21 cellular contexts compared by ENCODE assay signal in genomic region chr2:136703214-136703613, GRCh38.
"Had no signal": no experiment of that assay in that cellular context is flagged by ENCODE, and none has a peak within 500 bp of the region (broad histone marks: within the 10 kb centered on the region; RNA-seq: fewer than 3 reads in every experiment).

No MANE protein-coding gene starts in this region.

- ATAC-seq: K562 had no signal

- H3K4me3 Mint-ChIP-seq: IgD-negative memory B cell had no signal

- H3K9me3 ChIP-seq: SK-N-SH had no signal

- H3K4me2 ChIP-seq: KMS-11, SK-N-SH had no signal

- H3K27ac ChIP-seq: KMS-11 had no signal

- H3K4me1 Mint-ChIP-seq: IgD-negative memory B cell had no signal

- DNase-seq: Kasumi-1, MM.1S, NCI-H1092 treated with DMSO at 0.1 percent for 48 hours, NCI-H1436, NCI-H187, NCI-H2029, NCI-H2081 treated with DMSO at 0.1 percent for 48 hours, NCI-H2171, NCI-H226, NCI-H446, NCI-H510A, NCI-H524 treated with DMSO at 0.1 percent for 48 hours, NCI-H774, Right ventricle myocardium superior, RPMI8226, SIG-M5, SK-N-SH, SW 1271 had no signal

- H3K27me3 Mint-ChIP-seq: IgD-negative memory B cell had no signal

- H3K36me3 Mint-ChIP-seq: IgD-negative memory B cell had no signal

- H3K9ac ChIP-seq: KMS-11, SK-N-SH had no signal

- H3K4me3 ChIP-seq: K562 had no signal

- H3K27ac Mint-ChIP-seq: IgD-negative memory B cell had no signal
